Comparison of ENCODE assay signal across 8 cellular contexts in the genomic region with DNA sequence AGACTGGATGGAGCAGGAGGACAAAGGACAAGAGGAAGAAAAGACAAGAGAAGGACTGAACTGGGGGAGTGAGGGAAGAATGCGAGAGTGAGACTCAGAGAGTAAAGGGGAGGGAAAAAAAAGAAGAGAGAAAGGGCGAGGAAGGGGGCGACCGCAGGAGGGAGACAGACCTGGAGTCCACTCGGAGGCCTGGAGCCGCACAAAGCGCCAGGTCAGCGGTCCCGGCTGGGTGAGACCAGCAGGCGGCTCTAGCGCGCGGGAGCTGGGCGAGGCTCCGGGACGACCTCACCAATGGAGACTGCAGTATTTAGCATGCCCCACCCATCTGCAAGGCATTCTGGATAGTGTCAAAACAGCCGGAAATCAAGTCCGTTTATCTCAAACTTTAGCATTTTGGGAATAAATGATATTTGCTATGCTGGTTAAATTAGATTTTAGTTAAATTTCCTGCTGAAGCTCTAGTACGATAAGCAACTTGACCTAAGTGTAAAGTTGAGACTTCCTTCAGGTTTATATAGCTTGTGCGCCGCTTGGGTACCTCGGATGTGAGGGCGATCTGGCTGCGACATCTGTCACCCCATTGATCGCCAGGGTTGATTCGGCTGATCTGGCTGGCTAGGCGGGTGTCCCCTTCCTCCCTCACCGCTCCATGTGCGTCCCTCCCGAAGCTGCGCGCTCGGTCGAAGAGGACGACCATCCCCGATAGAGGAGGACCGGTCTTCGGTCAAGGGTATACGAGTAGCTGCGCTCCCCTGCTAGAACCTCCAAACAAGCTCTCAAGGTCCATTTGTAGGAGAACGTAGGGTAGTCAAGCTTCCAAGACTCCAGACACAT. TPM values are rescaled to one million over a fixed set of nuclear protein-coding genes. Genes with fewer than 3 reads are reported as not detected.
DNase-seq lines count a peak whose midpoint lies in the region; ATAC-seq and TF ChIP-seq lines count a peak whose summit lies in the region.
"Not testable (repeated sequence)": the region's sequence is repeated elsewhere in the genome, so short reads cannot be mapped to it uniquely, and the experiment has no call there.

A gene with protein sequence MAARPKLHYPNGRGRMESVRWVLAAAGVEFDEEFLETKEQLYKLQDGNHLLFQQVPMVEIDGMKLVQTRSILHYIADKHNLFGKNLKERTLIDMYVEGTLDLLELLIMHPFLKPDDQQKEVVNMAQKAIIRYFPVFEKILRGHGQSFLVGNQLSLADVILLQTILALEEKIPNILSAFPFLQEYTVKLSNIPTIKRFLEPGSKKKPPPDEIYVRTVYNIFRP (minus strand): TSS at position 206 of the 834 bp plus-strand sequence. CDS start 1,041 bp downstream, outside the sequence.

- not testable (repeated sequence) for H3K9me3 Mint-ChIP-seq in activated CD4-positive, alpha-beta T cell treated with anti-CD3 and anti-CD28 coated beads, Interleukin-2, amount 10 ng/mL, durations not matched to agents 7 days and 5 days

- ATAC-seq in GM19324 (IDR thresholded peaks at IDR 0.05; ENCODE audit: low FRiP score, unreplicated experiment) (peak; percentile 100), HG03469 (IDR thresholded peaks at IDR 0.05; ENCODE audit: unreplicated experiment) (peak; percentile 88)

- peak; percentile 90 for TF ChIP-seq CTCF in BJ (IDR thresholded peaks at IDR 0.05; ENCODE audit: insufficient read depth, low read depth, low read length)

- peak within 1 kb of the TSS; percentile 77 for H3K4me3 Mint-ChIP-seq in activated CD4-positive, alpha-beta T cell treated with anti-CD3 and anti-CD28 coated beads, Interleukin-2, amount 10 ng/mL, durations not matched to agents 7 days and 5 days

- peak within 1 kb of the TSS; percentile 60 for H3K4me3 ChIP-seq in BJ (ENCODE audit: low read depth, low read length)

- H3K27me3 Mint-ChIP-seq in activated CD4-positive, alpha-beta T cell treated with anti-CD3 and anti-CD28 coated beads, Interleukin-2, amount 10 ng/mL, durations not matched to agents 7 days and 5 days, result peaks cover 11% of the 10 kb centered on the region

- not testable (repeated sequence) for H3K27me3 ChIP-seq in BJ (ENCODE audit: control insufficient read depth, insufficient read depth, low read length)

- CTCF ChIA-PET in BJ (lab: Yijun Ruan, JAX), result interaction anchor here (0.6 to 3.1 kb wide), 31 partner anchors 11 to 580 kb away, joined by 3 to 17 read pairs (median 4); no protein-coding TSS in a partner anchor
- CTCF ChIA-PET in activated CD4-positive, alpha-beta T cell treated with anti-CD3 and anti-CD28 coated beads, Interleukin-2, amount 10 ng/mL, durations not matched to agents 7 days and 5 days (lab: Charles Lee), result interaction anchor here (0.6 to 2.5 kb wide), 8 partner anchors 11 to 212 kb away, joined by 3 to 19 read pairs (median 4); a partner anchor contains a TSS

- not testable (repeated sequence) for H3K36me3 Mint-ChIP-seq in activated CD4-positive, alpha-beta T cell treated with anti-CD3 and anti-CD28 coated beads, Interleukin-2, amount 10 ng/mL, durations not matched to agents 7 days and 5 days (ENCODE audit: low read depth)

- DNase-seq in BJ (ENCODE audit: low read depth) (peak; percentile 90), NCI-H526 (lab: John Stamatoyannopoulos, UW) (peak; percentile 95 to 98), dedifferentiated amniotic fluid mesenchymal stem cell (ENCODE audit: extremely low spot score) (peak; percentile 99), left kidney (ENCODE audit: low read depth, low spot score) (peak; percentile 99)
- DNase-seq in activated CD4-positive, alpha-beta T cell treated with anti-CD3 and anti-CD28 coated beads, Interleukin-2, amount 10 ng/mL, durations not matched to agents 7 days and 5 days, result peak; percentile 94
- DNase-seq in stimulated activated CD4-positive, alpha-beta T cell treated with anti-CD3 and anti-CD28 coated beads, Interleukin-2, amount 100 ng/mL, for 24 hours, result peak; percentile 85 to 90

- H3K27ac Mint-ChIP-seq in activated CD4-positive, alpha-beta T cell treated with anti-CD3 and anti-CD28 coated beads, Interleukin-2, amount 10 ng/mL, durations not matched to agents 7 days and 5 days, result peak within 1 kb of the TSS; percentile 98

- not testable (repeated sequence) for H3K36me3 ChIP-seq in BJ (ENCODE audit: control insufficient read depth, insufficient read depth, low read length)

- peaks cover 34% of the 10 kb centered on the region for H3K4me1 Mint-ChIP-seq in activated CD4-positive, alpha-beta T cell treated with anti-CD3 and anti-CD28 coated beads, Interleukin-2, amount 10 ng/mL, durations not matched to agents 7 days and 5 days

- POLR2A ChIA-PET in BJ (lab: Charles Lee), result interaction anchor here (0.6 kb wide), 1 partner anchor 72 kb away, joined by 4 read pairs; no protein-coding TSS in a partner anchor
- POLR2A ChIA-PET in activated CD4-positive, alpha-beta T cell treated with anti-CD3 and anti-CD28 coated beads, Interleukin-2, amount 10 ng/mL, durations not matched to agents 7 days and 5 days (lab: Charles Lee), result not testable (repeated sequence)

RNA-seq across cellular contexts. Expression of the gene that starts here (rescaled TPM):
- polyA plus RNA-seq in BJ (2011; rRNA removed), result 20.9 and 35.1 TPM in 2 replicates
- 3.6 and 3.9 TPM in 2 replicates for polyA minus RNA-seq in BJ (2011; rRNA and poly(A)+ RNA removed)
- total RNA-seq in activated CD4-positive, alpha-beta T cell treated with anti-CD3 and anti-CD28 coated beads, Interleukin-2, amount 10 ng/mL, durations not matched to agents 7 days and 5 days, result 1 to 10 TPM; 4.8 to 6.1 TPM

Comparison
In these comparisons a context has a peak if more than half of its experiments do, and no peak if none do; other contexts are left out.
1. Peak in every context shown above with its lines: DNase-seq, ATAC-seq and H3K4me3 ChIP-seq.